ENCODE assay signal across 11 cellular contexts in the genomic region with DNA sequence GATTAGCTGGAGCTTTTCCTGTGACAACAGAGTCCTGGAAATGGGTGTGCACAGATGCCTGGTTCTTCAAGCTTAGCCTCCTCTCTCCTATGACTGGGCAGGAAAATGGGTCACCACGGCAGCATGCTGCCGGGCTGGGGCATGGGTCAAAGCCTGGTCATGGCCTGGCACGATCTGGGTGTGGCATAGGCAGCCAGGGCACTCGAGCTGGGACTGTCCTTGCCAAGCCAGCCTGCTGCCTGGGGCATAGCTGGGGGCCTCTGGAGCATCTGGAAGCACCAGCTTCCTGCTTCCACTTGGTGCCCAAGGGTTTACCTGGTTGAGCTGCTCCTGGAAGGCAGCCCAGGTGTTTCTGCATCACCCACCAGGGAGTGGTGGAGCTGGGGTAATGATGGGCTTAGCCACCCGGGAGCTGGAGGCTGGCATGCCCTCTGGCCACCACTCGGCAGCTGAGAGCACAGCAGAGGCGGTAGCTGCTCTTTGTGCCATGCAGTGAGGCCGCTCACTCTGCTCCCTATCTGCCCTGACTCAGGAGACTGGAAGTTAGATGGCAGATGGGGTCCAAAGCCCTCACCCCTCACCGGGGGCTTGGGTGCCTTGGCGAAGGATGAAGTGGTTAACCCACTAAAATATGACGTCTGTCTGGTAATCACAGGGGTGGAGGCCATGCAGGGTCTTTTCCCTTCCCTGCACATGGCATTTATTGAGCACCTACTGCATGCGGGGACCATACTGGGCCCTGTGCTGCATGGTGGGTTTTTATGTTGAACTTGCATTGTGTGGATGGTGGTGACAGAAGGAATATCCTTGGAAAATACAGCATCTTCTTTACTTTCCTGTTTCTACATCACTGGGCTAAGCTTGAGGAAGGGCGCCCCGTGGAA. TPM values are rescaled to one million over a fixed set of nuclear protein-coding genes. Genes with fewer than 3 reads are reported as not detected.
DNase-seq lines count a peak whose midpoint lies in the region; ATAC-seq and TF ChIP-seq lines count a peak whose summit lies in the region.
"Had no signal": no experiment of that assay in that cellular context is flagged by ENCODE, and none has a peak within 500 bp of the region (broad histone marks: within the 10 kb centered on the region; RNA-seq: fewer than 3 reads in every experiment).

No MANE protein-coding gene starts in this region.

- H3K36me3 ChIP-seq in GM23248 (ENCODE audit: low read depth): no peaks in the 10 kb centered on the region
- H3K36me3 ChIP-seq in liver (ENCODE audit: control insufficient read depth in 4 of 4, insufficient read depth in 3 of 4, low read depth in 1 of 4, low read length in 3 of 4): no peaks in the 10 kb centered on the region
- H3K36me3 ChIP-seq in colonic mucosa: no peaks in the 10 kb centered on the region
- no peaks in the 10 kb centered on the region for H3K36me3 ChIP-seq in adrenal gland (replicated peaks in 1 of 2)

- no peak for ATAC-seq in activated CD8-positive, alpha-beta T cell treated with anti-CD3 and anti-CD28 coated beads, Interleukin-2, amount 10 ng/mL, durations not matched to agents 7 days and 5 days
- ATAC-seq: body of pancreas had no signal

- H3K4me1 Mint-ChIP-seq in activated CD8-positive, alpha-beta T cell treated with anti-CD3 and anti-CD28 coated beads, Interleukin-2, amount 10 ng/mL, durations not matched to agents 7 days and 5 days (ENCODE audit: low read depth): peaks cover 34% of the 10 kb centered on the region

- POLR2A ChIA-PET in activated CD8-positive, alpha-beta T cell treated with anti-CD3 and anti-CD28 coated beads, Interleukin-2, amount 10 ng/mL, durations not matched to agents 7 days and 5 days (lab: Charles Lee): interaction anchor here (1.5 kb wide), 1 partner anchor 68 kb away, joined by 3 read pairs; no protein-coding TSS in a partner anchor

- H3K4me3 ChIP-seq in GM23248: no peak overlapping the region
- H3K4me3 ChIP-seq in liver (ENCODE audit: low read depth in 1 of 3, low read length in 3 of 3): no peak overlapping the region
- H3K4me3 ChIP-seq in colonic mucosa: no peak overlapping the region
- H3K4me3 ChIP-seq in adrenal gland: no peak overlapping the region
- H3K4me3 ChIP-seq: body of pancreas had no signal

- DNase-seq in CD1c-positive myeloid dendritic cell (ENCODE audit: extremely low spot score) (peak; percentile 8), GM23248 (peak; percentile 16), posterior cingulate gyrus (no peak), colonic mucosa (no peak), adrenal gland (no peak), NCI-H2196 treated with DMSO at 0.1 percent for 48 hours (lab: John Stamatoyannopoulos, UW; ENCODE audit: unreplicated experiment) (no peak)
- DNase-seq in activated CD8-positive, alpha-beta T cell treated with anti-CD3 and anti-CD28 coated beads, Interleukin-2, amount 10 ng/mL, durations not matched to agents 7 days and 5 days: no peak
- DNase-seq: body of pancreas, DND-41, MV-4-11 had no signal

- H3K9me3 Mint-ChIP-seq in activated CD8-positive, alpha-beta T cell treated with anti-CD3 and anti-CD28 coated beads, Interleukin-2, amount 10 ng/mL, durations not matched to agents 7 days and 5 days (ENCODE audit: insufficient read depth): no peaks in the 10 kb centered on the region

- H3K27me3 Mint-ChIP-seq in activated CD8-positive, alpha-beta T cell treated with anti-CD3 and anti-CD28 coated beads, Interleukin-2, amount 10 ng/mL, durations not matched to agents 7 days and 5 days (ENCODE audit: low read depth): peaks cover 9% of the 10 kb centered on the region

- no peaks in the 10 kb centered on the region for H3K36me3 Mint-ChIP-seq in activated CD8-positive, alpha-beta T cell treated with anti-CD3 and anti-CD28 coated beads, Interleukin-2, amount 10 ng/mL, durations not matched to agents 7 days and 5 days (ENCODE audit: low read depth)

- intact Hi-C loops in posterior cingulate gyrus (cut with DNase I): no loop called here
- intact Hi-C loops in colonic mucosa (cut with DNase I): no loop called here
- intact Hi-C loops in adrenal gland (cut with DNase I): no loop called here

- in situ Hi-C loops in GM23248 (cut with MboI): no loop called here

- H3K4me3 Mint-ChIP-seq in activated CD8-positive, alpha-beta T cell treated with anti-CD3 and anti-CD28 coated beads, Interleukin-2, amount 10 ng/mL, durations not matched to agents 7 days and 5 days: peak overlapping the region; percentile 55

- no peaks in the 10 kb centered on the region for H3F3A ChIP-seq in GM23248 (ENCODE audit: insufficient read depth)

- H2AFZ ChIP-seq in GM23248: no peak overlapping the region

- CTCF ChIA-PET in activated CD8-positive, alpha-beta T cell treated with anti-CD3 and anti-CD28 coated beads, Interleukin-2, amount 10 ng/mL, durations not matched to agents 7 days and 5 days (lab: Charles Lee): interaction anchor here (0.6 to 4.6 kb wide), 18 partner anchors 8 to 373 kb away, joined by 3 to 39 read pairs (median 4); a partner anchor contains a TSS

- no peak for TF ChIP-seq CTCF in liver (IDR thresholded peaks at IDR 0.05; ENCODE audit: low read depth, low read length, missing input control)
- no peak for TF ChIP-seq CTCF in colonic mucosa (IDR thresholded peaks at IDR 0.05)
- no peak for TF ChIP-seq CTCF in adrenal gland (IDR thresholded peaks at IDR 0.05)

- H3K4me1 ChIP-seq in GM23248 (ENCODE audit: insufficient read depth): no peaks in the 10 kb centered on the region
- H3K4me1 ChIP-seq in liver (ENCODE audit: control insufficient read depth in 4 of 4, insufficient read depth in 4 of 4, low read length in 3 of 4): peaks cover 2 to 19% (median 8%) of the 10 kb centered on the region in 4 donors
- no peaks in the 10 kb centered on the region for H3K4me1 ChIP-seq in colonic mucosa
- H3K4me1 ChIP-seq in adrenal gland (replicated peaks in 1 of 2): peaks cover 0 to 12% of the 10 kb centered on the region in 2 donors

- no peaks in the 10 kb centered on the region for H3K79me2 ChIP-seq in GM23248 (ENCODE audit: insufficient read depth)

- no peak for TF ChIP-seq RAD21 in liver (IDR thresholded peaks at IDR 0.05)

- no peak for TF ChIP-seq POLR2A in adrenal gland (IDR thresholded peaks at IDR 0.05)

- no peaks in the 10 kb centered on the region for H4K20me1 ChIP-seq in GM23248 (ENCODE audit: insufficient read depth)

- H3K27ac ChIP-seq in GM23248 (no peak overlapping the region), liver (ENCODE audit: low read depth in 1 of 2, low read length in 2 of 2) (no peak overlapping the region), colonic mucosa (no peak overlapping the region), adrenal gland (no peak overlapping the region)
- H3K27ac ChIP-seq: body of pancreas had no signal

- no peaks in the 10 kb centered on the region for H3K9me2 ChIP-seq in GM23248 (ENCODE audit: insufficient read depth)

- H3K27me3 ChIP-seq in GM23248 (replicated peaks; ENCODE audit: insufficient read depth): no peaks in the 10 kb centered on the region
- H3K27me3 ChIP-seq in liver (ENCODE audit: control insufficient read depth in 4 of 4, insufficient read depth in 4 of 4, low read length in 3 of 4): no peaks in the 10 kb centered on the region
- no peaks in the 10 kb centered on the region for H3K27me3 ChIP-seq in colonic mucosa
- no peaks in the 10 kb centered on the region for H3K27me3 ChIP-seq in adrenal gland
- H3K27me3 ChIP-seq: body of pancreas had no signal

- H3K9ac ChIP-seq in GM23248 (no peak overlapping the region), liver (ENCODE audit: low read depth in 1 of 2, low read length in 2 of 2) (no peak overlapping the region), colonic mucosa (ENCODE audit: low read depth in 2 of 2, low read length in 2 of 2) (no peak overlapping the region)

- H3K9me3 ChIP-seq in GM23248 (ENCODE audit: low read depth) (no peaks in the 10 kb centered on the region), liver (ENCODE audit: control insufficient read depth in 4 of 4, low read length in 3 of 4) (no peaks in the 10 kb centered on the region), colonic mucosa (no peaks in the 10 kb centered on the region), adrenal gland (replicated peaks in 1 of 3) (no peaks in the 10 kb centered on the region)
- H3K9me3 ChIP-seq: body of pancreas had no signal

- H3K27ac Mint-ChIP-seq in activated CD8-positive, alpha-beta T cell treated with anti-CD3 and anti-CD28 coated beads, Interleukin-2, amount 10 ng/mL, durations not matched to agents 7 days and 5 days: peak overlapping the region; percentile 65

- H3K4me2 ChIP-seq in GM23248 (ENCODE audit: unreplicated experiment): no peak overlapping the region

- WGBS in GM23248 (ENCODE audit: low coverage in 1 of 2, low lambda C conversion rate in 2 of 2, missing lambda C conversion rate in 2 of 2), 2 experiments: 87 to 90% methylated on average over 14 of the region's 14 CpGs
- WGBS in liver: 75% methylated on average over 14 of the region's 14 CpGs
- 78 to 84% (median 82%) methylated on average over 9 to 14 of the region's 14 CpGs for WGBS in adrenal gland, 4 donors

RNA-seq across cellular contexts. Expression of a gene that starts 1.7 kb away (rescaled TPM):
- 1.0 and 1.9 TPM in 2 replicates for total RNA-seq in GM23248 (2014; rRNA removed; shearing (Covaris generic))
- 1.3 and 1.6 TPM in 2 replicates for polyA plus RNA-seq in GM23248 (2016; fragmentation: Nextera tagmentation; extraction: Ambion mirVana)
- 1 to 10 TPM; 1.4 to 1.7 TPM for total RNA-seq in activated CD8-positive, alpha-beta T cell treated with anti-CD3 and anti-CD28 coated beads, Interleukin-2, amount 10 ng/mL, durations not matched to agents 7 days and 5 days
- under 1 TPM; 0.28 to 0.92 TPM for total RNA-seq in liver
- polyA plus RNA-seq in liver: under 1 TPM; 0.62 to 0.64 TPM
- 1 to 10 TPM; 2.2 to 2.7 TPM for total RNA-seq in colonic mucosa
- 1 to 10 TPM in 6 of 8 donors, under 1 TPM in 2; 0.17 to 2.5 (median 1.5) TPM for total RNA-seq in adrenal gland
- polyA plus RNA-seq in adrenal gland: 1 to 10 TPM in 1 of 3 donors, under 1 TPM in 2; 0.47 to 2.0 (median 0.48) TPM

RNA-seq across cellular contexts. Expression of a gene that starts 30.7 kb away (rescaled TPM):
- total RNA-seq in GM23248 (2014; rRNA removed; shearing (Covaris generic)): not detected in 2 replicates
- polyA plus RNA-seq in GM23248 (2016; fragmentation: Nextera tagmentation; extraction: Ambion mirVana) (not detected in 2 replicates), liver (not detected), adrenal gland (not detected)
- total RNA-seq in activated CD8-positive, alpha-beta T cell treated with anti-CD3 and anti-CD28 coated beads, Interleukin-2, amount 10 ng/mL, durations not matched to agents 7 days and 5 days: not detected
- total RNA-seq in liver (not detected), colonic mucosa (not detected), adrenal gland (not detected)
- total RNA-seq: body of pancreas had no signal

RNA-seq across cellular contexts. Expression of a gene that starts 51.4 kb away (rescaled TPM):
- total RNA-seq in GM23248 (2014; rRNA removed; shearing (Covaris generic)): not detected in 2 replicates
- polyA plus RNA-seq in GM23248 (2016; fragmentation: Nextera tagmentation; extraction: Ambion mirVana) (0.06 and 0.18 TPM in 2 replicates), liver (under 1 TPM; 0.18 to 0.27 TPM), adrenal gland (1 to 10 TPM in 2 of 3 donors, under 1 TPM in 1; 0.44 to 3.5 (median 2.2) TPM)
- total RNA-seq in activated CD8-positive, alpha-beta T cell treated with anti-CD3 and anti-CD28 coated beads, Interleukin-2, amount 10 ng/mL, durations not matched to agents 7 days and 5 days: 10 to 100 TPM; 15.8 to 17.0 TPM
- total RNA-seq in liver (under 1 TPM; 0.50 to 0.56 TPM), colonic mucosa (10 to 100 TPM in 1 of 2 donors, 1 to 10 TPM in 1; 1.3 to 13.4 TPM), adrenal gland (1 to 10 TPM in 1 of 8 donors, under 1 TPM in 6, not detected in 1; 0.19 to 1.5 (median 0.47) TPM)

RNA-seq across cellular contexts. Expression of a gene that starts 53.2 kb away (rescaled TPM):
- total RNA-seq in GM23248 (2014; rRNA removed; shearing (Covaris generic)): 123 and 125 TPM in 2 replicates
- polyA plus RNA-seq in GM23248 (2016; fragmentation: Nextera tagmentation; extraction: Ambion mirVana) (143 and 149 TPM in 2 replicates), liver (10 to 100 TPM; 42.5 to 59.7 TPM), adrenal gland (100 to 1,000 TPM; 226 to 616 (median 296) TPM)
- 100 to 1,000 TPM; 172 to 184 TPM for total RNA-seq in activated CD8-positive, alpha-beta T cell treated with anti-CD3 and anti-CD28 coated beads, Interleukin-2, amount 10 ng/mL, durations not matched to agents 7 days and 5 days
- total RNA-seq in liver (10 to 100 TPM; 33.8 to 53.2 TPM), colonic mucosa (100 to 1,000 TPM; 110 to 142 TPM), adrenal gland (100 to 1,000 TPM; 221 to 423 (median 337) TPM)

RNA-seq across cellular contexts. Expression of a gene that starts 53.3 kb away (rescaled TPM):
- 13.5 and 14.2 TPM in 2 replicates for total RNA-seq in GM23248 (2014; rRNA removed; shearing (Covaris generic))
- 31.8 and 32.6 TPM in 2 replicates for polyA plus RNA-seq in GM23248 (2016; fragmentation: Nextera tagmentation; extraction: Ambion mirVana)
- total RNA-seq in activated CD8-positive, alpha-beta T cell treated with anti-CD3 and anti-CD28 coated beads, Interleukin-2, amount 10 ng/mL, durations not matched to agents 7 days and 5 days: 10 to 100 TPM; 34.7 to 41.3 TPM
- 1 to 10 TPM; 3.7 to 4.4 TPM for total RNA-seq in liver
- polyA plus RNA-seq in liver: 1 to 10 TPM; 6.8 to 8.1 TPM
- total RNA-seq in colonic mucosa: 10 to 100 TPM; 15.8 to 27.4 TPM
- 100 to 1,000 TPM in 1 of 8 donors, 10 to 100 TPM in 7; 54.3 to 233 (median 65.2) TPM for total RNA-seq in adrenal gland
- 100 to 1,000 TPM in 2 of 3 donors, 10 to 100 TPM in 1; 39.7 to 177 (median 101) TPM for polyA plus RNA-seq in adrenal gland

Comparison
In these comparisons a context has a peak if more than half of its experiments do, and no peak if none do; other contexts are left out.
1. DNase-seq: peak in CD1c-positive myeloid dendritic cell (single experiment) and GM23248 (single experiment); none in activated CD8-positive, alpha-beta T cell treated with anti-CD3 and anti-CD28 coated beads, Interleukin-2, amount 10 ng/mL, durations not matched to agents 7 days and 5 days (single experiment), posterior cingulate gyrus (0 of 10), colonic mucosa (single experiment), adrenal gland (0 of 7) and NCI-H2196 treated with DMSO at 0.1 percent for 48 hours (single experiment).